Comparison of ENCODE assay signal across 1 cellular context in the genomic region with DNA sequence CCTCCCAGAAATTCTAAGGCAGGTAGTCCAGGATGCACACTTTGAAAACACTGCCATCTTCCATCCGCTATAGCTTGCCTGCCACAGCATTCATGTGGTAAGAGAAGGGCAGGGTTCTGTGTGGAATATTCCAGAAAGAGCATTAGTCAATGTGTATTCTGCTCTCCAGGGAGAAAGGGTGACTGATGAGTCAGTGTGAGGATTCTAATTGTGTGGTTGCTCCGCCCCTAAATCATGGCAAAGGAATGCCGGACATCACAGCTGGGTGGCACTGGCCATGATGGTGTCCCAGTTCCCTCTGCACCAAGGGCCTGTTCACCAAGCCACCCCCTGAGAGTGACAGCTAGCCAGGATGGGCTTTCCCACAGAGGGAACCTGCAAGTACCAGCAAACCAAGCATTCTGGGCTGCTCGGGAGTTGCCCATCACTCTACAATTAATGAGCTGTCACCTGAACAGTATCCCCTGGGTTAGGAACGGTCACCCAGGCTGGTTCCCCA.
TF ChIP-seq lines count a peak whose summit lies in the region.

No MANE protein-coding gene starts in this region.

TF ChIP-seq in IMR-90, 13 proteins besides CTCF, POLR2A, EP300 and RAD21:
- TF ChIP-seq RFX5 (IDR thresholded peaks at IDR 0.05; ENCODE audit: low read depth, low read length) (no peak), BHLHE40 (IDR thresholded peaks at IDR 0.05; ENCODE audit: low read depth, low read length) (peak; percentile 39; the same call in 1 of the 2 replicates), RCOR1 (IDR thresholded peaks at IDR 0.05; ENCODE audit: insufficient replicate concordance, low read length) (no peak), MAZ (IDR thresholded peaks at IDR 0.05; ENCODE audit: borderline replicate concordance, low read depth, low read length) (no peak), FOS (IDR thresholded peaks at IDR 0.05; ENCODE audit: low read depth, low read length) (0 out of 2 replicates have a peak, but pooled peaks have one; percentile 23), CHD1 (IDR thresholded peaks at IDR 0.05; ENCODE audit: low read depth, low read length) (no peak), CEBPB (IDR thresholded peaks at IDR 0.05; ENCODE audit: low read depth, low read length) (no peak), MAFK (IDR thresholded peaks at IDR 0.05; ENCODE audit: low read depth, low read length) (no peak), NFE2L2 (IDR thresholded peaks at IDR 0.05; ENCODE audit: low read depth, low read length) (no peak)
- TF ChIP-seq, protein P1, sequence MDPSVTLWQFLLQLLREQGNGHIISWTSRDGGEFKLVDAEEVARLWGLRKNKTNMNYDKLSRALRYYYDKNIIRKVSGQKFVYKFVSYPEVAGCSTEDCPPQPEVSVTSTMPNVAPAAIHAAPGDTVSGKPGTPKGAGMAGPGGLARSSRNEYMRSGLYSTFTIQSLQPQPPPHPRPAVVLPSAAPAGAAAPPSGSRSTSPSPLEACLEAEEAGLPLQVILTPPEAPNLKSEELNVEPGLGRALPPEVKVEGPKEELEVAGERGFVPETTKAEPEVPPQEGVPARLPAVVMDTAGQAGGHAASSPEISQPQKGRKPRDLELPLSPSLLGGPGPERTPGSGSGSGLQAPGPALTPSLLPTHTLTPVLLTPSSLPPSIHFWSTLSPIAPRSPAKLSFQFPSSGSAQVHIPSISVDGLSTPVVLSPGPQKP (IDR thresholded peaks at IDR 0.05; ENCODE audit: borderline replicate concordance, low read depth, low read length) = no peak
- TF ChIP-seq, protein P2, sequence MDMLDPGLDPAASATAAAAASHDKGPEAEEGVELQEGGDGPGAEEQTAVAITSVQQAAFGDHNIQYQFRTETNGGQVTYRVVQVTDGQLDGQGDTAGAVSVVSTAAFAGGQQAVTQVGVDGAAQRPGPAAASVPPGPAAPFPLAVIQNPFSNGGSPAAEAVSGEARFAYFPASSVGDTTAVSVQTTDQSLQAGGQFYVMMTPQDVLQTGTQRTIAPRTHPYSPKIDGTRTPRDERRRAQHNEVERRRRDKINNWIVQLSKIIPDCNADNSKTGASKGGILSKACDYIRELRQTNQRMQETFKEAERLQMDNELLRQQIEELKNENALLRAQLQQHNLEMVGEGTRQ (IDR thresholded peaks at IDR 0.05; ENCODE audit: low read depth, low read length) = no peak
